In the genomic region with DNA sequence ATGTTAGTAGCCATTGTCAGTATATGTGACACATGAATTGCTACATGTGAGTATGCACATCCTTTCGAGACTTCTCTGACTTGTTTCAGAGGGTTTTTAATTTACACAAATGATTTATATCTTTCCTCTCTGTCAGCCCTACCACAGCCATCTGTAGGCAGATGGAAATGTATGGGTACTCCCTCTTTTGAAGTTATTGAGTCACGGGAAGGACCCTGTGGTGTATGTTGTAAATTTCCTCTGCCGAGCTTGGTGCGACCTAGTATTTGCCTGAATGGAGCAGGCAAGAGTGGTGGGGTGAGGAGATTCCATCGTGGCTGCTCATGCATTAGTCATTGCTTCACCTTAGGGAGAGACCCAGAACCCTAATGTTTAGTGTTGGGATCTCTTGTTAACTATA, we compare ENCODE assay signal across 1 cellular context.
TF ChIP-seq lines count a peak whose summit lies in the region.

No MANE protein-coding gene starts in this region.

TF ChIP-seq in HepG2, 621 proteins besides CTCF, POLR2A, EP300 and RAD21:
- TF ChIP-seq PRDM10 (CRISPR knock-in tag; IDR thresholded peaks at IDR 0.05; ENCODE audit: low read depth) (no peak), TAF15 (IDR thresholded peaks at IDR 0.05; ENCODE audit: low read depth, low read length, poor library complexity, severe bottlenecking) (no peak), AGO2 (optimal IDR thresholded peaks at IDR 0.05; ENCODE audit: low read depth, low read length) (no peak), PCBP2 (optimal IDR thresholded peaks at IDR 0.05; ENCODE audit: low read depth, low read length, poor library complexity, severe bottlenecking) (no peak), AHR (CRISPR knock-in tag; IDR thresholded peaks at IDR 0.05) (no peak)
- TF ChIP-seq, protein P1, sequence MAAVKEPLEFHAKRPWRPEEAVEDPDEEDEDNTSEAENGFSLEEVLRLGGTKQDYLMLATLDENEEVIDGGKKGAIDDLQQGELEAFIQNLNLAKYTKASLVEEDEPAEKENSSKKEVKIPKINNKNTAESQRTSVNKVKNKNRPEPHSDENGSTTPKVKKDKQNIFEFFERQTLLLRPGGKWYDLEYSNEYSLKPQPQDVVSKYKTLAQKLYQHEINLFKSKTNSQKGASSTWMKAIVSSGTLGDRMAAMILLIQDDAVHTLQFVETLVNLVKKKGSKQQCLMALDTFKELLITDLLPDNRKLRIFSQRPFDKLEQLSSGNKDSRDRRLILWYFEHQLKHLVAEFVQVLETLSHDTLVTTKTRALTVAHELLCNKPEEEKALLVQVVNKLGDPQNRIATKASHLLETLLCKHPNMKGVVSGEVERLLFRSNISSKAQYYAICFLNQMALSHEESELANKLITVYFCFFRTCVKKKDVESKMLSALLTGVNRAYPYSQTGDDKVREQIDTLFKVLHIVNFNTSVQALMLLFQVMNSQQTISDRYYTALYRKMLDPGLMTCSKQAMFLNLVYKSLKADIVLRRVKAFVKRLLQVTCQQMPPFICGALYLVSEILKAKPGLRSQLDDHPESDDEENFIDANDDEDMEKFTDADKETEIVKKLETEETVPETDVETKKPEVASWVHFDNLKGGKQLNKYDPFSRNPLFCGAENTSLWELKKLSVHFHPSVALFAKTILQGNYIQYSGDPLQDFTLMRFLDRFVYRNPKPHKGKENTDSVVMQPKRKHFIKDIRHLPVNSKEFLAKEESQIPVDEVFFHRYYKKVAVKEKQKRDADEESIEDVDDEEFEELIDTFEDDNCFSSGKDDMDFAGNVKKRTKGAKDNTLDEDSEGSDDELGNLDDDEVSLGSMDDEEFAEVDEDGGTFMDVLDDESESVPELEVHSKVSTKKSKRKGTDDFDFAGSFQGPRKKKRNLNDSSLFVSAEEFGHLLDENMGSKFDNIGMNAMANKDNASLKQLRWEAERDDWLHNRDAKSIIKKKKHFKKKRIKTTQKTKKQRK (IDR thresholded peaks at IDR 0.05; ENCODE audit: low read length): no peak
- TF ChIP-seq, protein P2, sequence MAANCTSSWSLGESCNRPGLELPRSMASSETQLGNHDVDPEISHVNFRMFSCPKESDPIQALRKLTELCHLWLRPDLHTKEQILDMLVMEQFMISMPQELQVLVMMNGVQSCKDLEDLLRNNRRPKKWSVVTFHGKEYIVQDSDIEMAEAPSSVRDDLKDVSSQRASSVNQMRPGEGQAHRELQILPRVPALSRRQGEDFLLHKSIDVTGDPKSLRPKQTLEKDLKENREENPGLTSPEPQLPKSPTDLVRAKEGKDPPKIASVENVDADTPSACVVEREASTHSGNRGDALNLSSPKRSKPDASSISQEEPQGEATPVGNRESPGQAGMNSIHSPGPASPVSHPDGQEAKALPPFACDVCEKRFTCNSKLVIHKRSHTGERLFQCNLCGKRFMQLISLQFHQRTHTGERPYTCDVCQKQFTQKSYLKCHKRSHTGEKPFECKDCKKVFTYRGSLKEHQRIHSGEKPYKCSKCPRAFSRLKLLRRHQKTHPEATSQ (CRISPR knock-in tag; IDR thresholded peaks at IDR 0.05; ENCODE audit: borderline replicate concordance): no peak
TF ChIP-seq in HepG2: peak in this region for 0.
